Comparison of ENCODE assay signal across 8 cellular contexts in the genomic region with DNA sequence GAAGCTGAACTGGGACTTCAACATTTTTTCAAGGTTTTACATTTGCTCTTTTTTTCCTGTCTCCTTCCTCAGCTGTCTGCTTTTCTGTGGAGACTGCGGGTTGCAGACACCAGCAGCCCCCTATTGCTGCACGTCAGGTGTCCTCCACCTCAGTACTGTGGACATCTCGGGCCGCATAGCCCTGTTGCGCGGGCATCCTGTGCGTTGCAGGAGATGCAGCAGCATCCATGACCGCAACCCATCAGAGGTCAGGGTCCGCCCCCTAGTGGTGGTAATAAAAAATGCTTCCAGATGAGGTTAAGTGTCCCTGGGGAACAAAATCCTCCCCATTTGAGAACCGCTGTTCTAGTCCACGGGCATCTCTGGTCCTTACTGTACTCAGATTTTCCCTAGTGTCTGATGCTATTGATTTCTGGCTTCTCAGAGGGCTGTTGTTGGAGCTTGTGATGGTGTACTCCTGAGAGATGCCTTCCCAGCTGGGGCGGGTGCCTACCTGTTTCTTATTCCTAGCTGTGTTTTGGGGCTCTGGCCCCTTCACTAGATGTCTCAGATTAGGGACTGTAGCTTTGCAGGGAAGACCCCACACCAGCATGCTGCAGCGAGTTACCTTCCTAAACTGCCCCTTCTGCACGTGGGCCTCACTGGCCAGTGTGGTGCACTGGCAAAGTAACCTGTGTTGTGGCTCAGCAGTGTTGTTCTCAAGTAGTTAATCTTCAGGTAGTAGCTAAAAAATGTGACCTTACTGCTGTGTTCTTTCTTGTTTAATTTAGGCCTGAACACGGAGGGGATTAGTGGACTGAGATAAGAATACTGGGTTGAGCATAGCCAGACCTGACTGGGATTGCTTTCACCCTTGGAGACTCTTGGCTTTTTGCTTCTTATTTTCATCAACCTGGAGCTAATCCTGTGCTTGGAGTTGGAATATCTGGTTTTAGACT. TPM values are rescaled to one million over a fixed set of nuclear protein-coding genes. Genes with fewer than 3 reads are reported as not detected.
DNase-seq lines count a peak whose midpoint lies in the region; ATAC-seq and TF ChIP-seq lines count a peak whose summit lies in the region.

No MANE protein-coding gene starts in this region.

- TF ChIP-seq CTCF in LNCaP clone FGC (IDR thresholded peaks at IDR 0.05; ENCODE audit: control insufficient read depth, extremely low read depth, insufficient read depth) (peak; percentile 85), ovary (IDR thresholded peaks at IDR 0.05) (peak; percentile 78 to 79 (median 78)), tibial artery (IDR thresholded peaks at IDR 0.05) (peak; percentile 80 to 85)

- 0 out of 2 replicates have a peak overlapping the region, but pooled peaks have one; percentile 10 for H3K4me3 ChIP-seq in LNCaP clone FGC (ENCODE audit: low read depth, low read length)
- H3K4me3 ChIP-seq in SJCRH30 = no peak overlapping the region
- H3K4me3 ChIP-seq in ovary = no peak overlapping the region
- H3K4me3 ChIP-seq in tibial artery = no peak overlapping the region

- no peak for TF ChIP-seq POLR2A in ovary (IDR thresholded peaks at IDR 0.05)

- no peak for TF ChIP-seq EP300 in ovary (IDR thresholded peaks at IDR 0.05)

- H3K27me3 ChIP-seq in SJCRH30 (no peaks in the 10 kb centered on the region), ovary (no peaks in the 10 kb centered on the region), tibial artery (no peaks in the 10 kb centered on the region)

- intact Hi-C loops in ovary (cut with DNase I) (loop anchor here (5.0 kb wide), 1 partner anchor 152 kb away; no protein-coding TSS in a partner anchor), tibial artery (cut with DNase I; ENCODE audit: low total_unique reads) (loop anchor here (5.0 to 10.0 kb wide), 2 partner anchors 45 to 152 kb away; a partner anchor contains a TSS)

- peak; percentile 3 for DNase-seq in DMS 273 treated with DMSO at 0.1 percent for 48 hours (lab: John Stamatoyannopoulos, UW)
- DNase-seq in LNCaP clone FGC (ENCODE audit: low read depth) = peak; percentile 76
- DNase-seq in SJCRH30 = peak; percentile 64 to 88
- DNase-seq in activated effector memory CD4-positive, alpha-beta T cell treated with anti-CD3 and anti-CD28 coated beads, Interleukin-2, amount 50 U/mL, for 16 hours = peak; percentile 88
- DNase-seq in foreskin melanocyte = peak; percentile 60
- DNase-seq in ovary = peak; percentile 50 to 72 (median 65)
- peak; percentile 61 to 75 for DNase-seq in tibial artery

- WGBS in ovary, 3 donors = 25 to 26% (median 25%) methylated on average over 15 of the region's 15 CpGs

- no peaks in the 10 kb centered on the region for H3K9me3 ChIP-seq in SJCRH30 (replicated peaks)
- no peaks in the 10 kb centered on the region for H3K9me3 ChIP-seq in ovary
- H3K9me3 ChIP-seq in tibial artery = no peaks in the 10 kb centered on the region

- peak; percentile 85 for ATAC-seq in GM21723 (IDR thresholded peaks at IDR 0.05; ENCODE audit: unreplicated experiment)

- H3K4me1 ChIP-seq in SJCRH30 (0 out of 2 replicates have a peak, but pooled peaks cover 4% of the 10 kb centered on the region), ovary (ENCODE audit: insufficient read depth) (peaks cover 1% of the 10 kb centered on the region), tibial artery (peaks cover 0 to 9% (median 0%) of the 10 kb centered on the region in 4 donors)

- H3K27ac ChIP-seq in SJCRH30 (no peak overlapping the region), ovary (no peak overlapping the region), tibial artery (no peak overlapping the region)

- H3K36me3 ChIP-seq in SJCRH30 = peaks cover 34% of the 10 kb centered on the region
- no peaks in the 10 kb centered on the region for H3K36me3 ChIP-seq in ovary
- H3K36me3 ChIP-seq in tibial artery = peaks cover 0 to 35% (median 25%) of the 10 kb centered on the region in 3 donors

RNA-seq across cellular contexts. Expression of a gene that starts 28.2 kb away (rescaled TPM):
- total RNA-seq in SJCRH30 (2014; rRNA removed; shearing (Covaris generic)) = 120 and 138 TPM in 2 replicates
- 10 to 100 TPM; 18.5 to 41.9 (median 23.4) TPM for total RNA-seq in ovary
- polyA plus RNA-seq in ovary = 10 to 100 TPM in 1 of 2 donors, 1 to 10 TPM in 1; 9.1 to 20.1 TPM

RNA-seq across cellular contexts. Expression of a gene that starts 43.5 kb away (rescaled TPM):
- total RNA-seq in SJCRH30 (2014; rRNA removed; shearing (Covaris generic)) = 44.3 and 54.4 TPM in 2 replicates
- total RNA-seq in ovary = 10 to 100 TPM; 22.7 to 43.6 (median 31.0) TPM
- 10 to 100 TPM in 1 of 2 donors, 1 to 10 TPM in 1; 9.3 to 11.9 TPM for polyA plus RNA-seq in ovary

Comparison
In these comparisons a context has a peak if more than half of its experiments do, and no peak if none do; other contexts are left out.
1. DNase-seq: peak in every context shown above with its lines; median percentile 88 in activated effector memory CD4-positive, alpha-beta T cell treated with anti-CD3 and anti-CD28 coated beads, Interleukin-2, amount 50 U/mL, for 16 hours; 76 in LNCaP clone FGC; 76 in SJCRH30; 68 in tibial artery; 65 in ovary; 60 in foreskin melanocyte; 3 in DMS 273 treated with DMSO at 0.1 percent for 48 hours.